Comparison of ENCODE assay signal across 15 cellular contexts in genomic region chr20:62045529-62046277, GRCh38. TPM values are rescaled to one million over a fixed set of nuclear protein-coding genes. Genes with fewer than 3 reads are reported as not detected.
DNase-seq lines count a peak whose midpoint lies in the region; ATAC-seq and TF ChIP-seq lines count a peak whose summit lies in the region.
"Had no signal": no experiment of that assay in that cellular context is flagged by ENCODE, and none has a peak within 500 bp of the region (broad histone marks: within the 10 kb centered on the region; RNA-seq: fewer than 3 reads in every experiment).

No MANE protein-coding gene starts in this region.

- no peak overlapping the region for H3K9ac ChIP-seq in SK-N-MC (ENCODE audit: insufficient read length)

- H3K9me3 ChIP-seq in Caco-2 = no peaks in the 10 kb centered on the region
- H3K9me3 ChIP-seq in SK-N-MC (ENCODE audit: low read depth, low read length) = no peaks in the 10 kb centered on the region
- H3K9me3 ChIP-seq in tibial nerve = no peaks in the 10 kb centered on the region
- H3K9me3 ChIP-seq: Peyer's patch had no signal

- H3K27ac Mint-ChIP-seq in Caco-2 (ENCODE audit: unreplicated experiment) = no peak overlapping the region
- H3K27ac Mint-ChIP-seq: B cell had no signal

- no peaks in the 10 kb centered on the region for H3K9me3 Mint-ChIP-seq in Caco-2 (ENCODE audit: unreplicated experiment)

- H3K4me3 ChIP-seq in Caco-2 (ENCODE audit: low read depth, low read length) (no peak overlapping the region), SK-N-MC (peak overlapping the region; percentile 56), tibial nerve (no peak overlapping the region)
- H3K4me3 ChIP-seq: Peyer's patch had no signal

- no peaks in the 10 kb centered on the region for H3K27me3 Mint-ChIP-seq in Caco-2 (ENCODE audit: insufficient read depth, unreplicated experiment)
- H3K27me3 Mint-ChIP-seq: B cell had no signal

- POLR2A ChIA-PET in Caco-2 (lab: Charles Lee) = no interaction called here

- TF ChIP-seq POLR2A in tibial nerve (IDR thresholded peaks at IDR 0.05) = no peak

- H3K4me1 ChIP-seq in Caco-2 = peaks cover 8% of the 10 kb centered on the region; the same call in 1 of the 2 replicates
- H3K4me1 ChIP-seq in foreskin keratinocyte = no peaks in the 10 kb centered on the region
- H3K4me1 ChIP-seq in tibial nerve = peaks cover 0 to 30% (median 0%) of the 10 kb centered on the region in 4 donors
- H3K4me1 ChIP-seq: Peyer's patch had no signal

- TSS peak; percentile 2 for BruUV-seq in Caco-2 (replicated peaks; lab: Mats Ljungman, UMichigan)

- no peak overlapping the region for H3K4me3 Mint-ChIP-seq in Caco-2 (ENCODE audit: unreplicated experiment)
- H3K4me3 Mint-ChIP-seq: B cell had no signal

- WGBS in tibial nerve, 2 donors = 72 to 78% methylated on average over 22 of the region's 22 CpGs

- intact Hi-C loops in Caco-2 (cut with micrococcal nuclease; ENCODE audit: unreplicated experiment) (no loop called here), posterior vena cava (cut with DNase I) (no loop called here)

- no peaks in the 10 kb centered on the region for H3K27me3 ChIP-seq in Caco-2 (replicated peaks; ENCODE audit: control insufficient read depth, insufficient read depth, low read length)
- no peaks in the 10 kb centered on the region for H3K27me3 ChIP-seq in foreskin keratinocyte
- no peaks in the 10 kb centered on the region for H3K27me3 ChIP-seq in tibial nerve
- H3K27me3 ChIP-seq: Peyer's patch had no signal

- TF ChIP-seq EP300 in tibial nerve (IDR thresholded peaks at IDR 0.05) = no peak

- CTCF ChIA-PET in Caco-2 (lab: Charles Lee) = no interaction called here

- H3K36me3 Mint-ChIP-seq in Caco-2 (ENCODE audit: insufficient read depth, unreplicated experiment) = peaks cover 14% of the 10 kb centered on the region

- H3K27ac ChIP-seq in SK-N-MC (peak overlapping the region; percentile 60; the same call in 1 of the 2 replicates), foreskin keratinocyte (no peak overlapping the region), tibial nerve (no peak overlapping the region)
- H3K27ac ChIP-seq: Peyer's patch had no signal

- H3K4me1 Mint-ChIP-seq in Caco-2 (ENCODE audit: low read depth, unreplicated experiment) = peaks cover 6% of the 10 kb centered on the region

- no peak for DNase-seq in Caco-2
- no peak for DNase-seq in SK-N-MC (ENCODE audit: low read depth, low spot score)
- peak; percentile 25 for DNase-seq in fibroblast of gingiva (ENCODE audit: low read depth)
- DNase-seq in posterior vena cava (ENCODE audit: low spot score) = peak; percentile 26
- DNase-seq in foreskin keratinocyte = no peak
- DNase-seq in tibial nerve (ENCODE audit: low spot score in 2 of 2) = no peak
- DNase-seq: DMS153, EL, NCI-H1092 treated with DMSO at 0.1 percent for 48 hours, NCI-H1694 treated with DMSO at 0.1 percent for 48 hours, NCI-H82, Peyer's patch, SHP77 had no signal

- no peak for ATAC-seq in foreskin keratinocyte
- ATAC-seq in GM18870 (IDR thresholded peaks at IDR 0.05; ENCODE audit: unreplicated experiment) = no peak

- TF ChIP-seq CTCF in Caco-2 (IDR thresholded peaks at IDR 0.05; ENCODE audit: insufficient read depth in 1 of 2, low read depth in 1 of 2, low read length in 1 of 2, severe bottlenecking in 1 of 2, unreplicated experiment in 1 of 2) = no peak
- TF ChIP-seq CTCF in foreskin keratinocyte (conservative IDR thresholded peaks at IDR 0.05) = no peak
- TF ChIP-seq CTCF in tibial nerve (IDR thresholded peaks at IDR 0.05) = no peak

- H3K36me3 ChIP-seq in Caco-2 (ENCODE audit: control insufficient read depth, insufficient read depth, low read length) = no peaks in the 10 kb centered on the region
- H3K36me3 ChIP-seq in SK-N-MC (ENCODE audit: insufficient read depth, low read length) = no peaks in the 10 kb centered on the region
- peaks cover 0 to 12% (median 0%) of the 10 kb centered on the region in 3 donors for H3K36me3 ChIP-seq in tibial nerve

RNA-seq across cellular contexts. Expression of gene TAF4, which starts 20.0 kb away (rescaled TPM):
- total RNA-seq in Caco-2 (2022) = 94.9 and 98.2 TPM in 2 replicates
- 10 to 100 TPM in 1 of 2 donors, 1 to 10 TPM in 1; 8.8 to 11.4 TPM for total RNA-seq in posterior vena cava
- 7.2 and 9.0 TPM in 2 replicates for total RNA-seq in foreskin keratinocyte
- 3.0 and 3.2 TPM in 2 replicates for polyA plus RNA-seq in foreskin keratinocyte
- total RNA-seq in tibial nerve = 10 to 100 TPM; 11.2 to 50.4 (median 14.8) TPM

Comparison
In these comparisons a context has a peak if more than half of its experiments do, and no peak if none do; other contexts are left out.
1. DNase-seq: peak in fibroblast of gingiva (single experiment) and posterior vena cava (single experiment); none in Caco-2 (0 of 2), SK-N-MC (single experiment), foreskin keratinocyte (0 of 2) and tibial nerve (0 of 2).